Comparison of ENCODE assay signal across 8 cellular contexts in genomic region chr5:74684900-74685851, GRCh38. TPM values are rescaled to one million over a fixed set of nuclear protein-coding genes. Genes with fewer than 3 reads are reported as not detected.
A peak's percentile ranks its signal among the peaks of the same experiment; 100 is the strongest.
DNase-seq lines count a peak whose midpoint lies in the region; ATAC-seq and TF ChIP-seq lines count a peak whose summit lies in the region.

TSS of gene HEXB (plus strand) at chr5:74685233. CDS start at chr5:74685261, 28 bp downstream.

- H3K4me3 ChIP-seq in coronary artery: peak within 1 kb of the TSS; percentile 94

- H3K27ac Mint-ChIP-seq in activated CD4-positive, alpha-beta T cell treated with anti-CD3 and anti-CD28 coated beads, Interleukin-2, amount 10 ng/mL, durations not matched to agents 24 days and 14 days: peak within 1 kb of the TSS; percentile 83

- no peaks in the 10 kb centered on the region for H3K9me3 Mint-ChIP-seq in activated CD4-positive, alpha-beta T cell treated with anti-CD3 and anti-CD28 coated beads, Interleukin-2, amount 10 ng/mL, durations not matched to agents 24 days and 14 days

- H3K4me3 Mint-ChIP-seq in activated CD4-positive, alpha-beta T cell treated with anti-CD3 and anti-CD28 coated beads, Interleukin-2, amount 10 ng/mL, durations not matched to agents 24 days and 14 days: peak within 1 kb of the TSS; percentile 90

- peak within 1 kb of the TSS; percentile 73 to 93 for H3K27ac ChIP-seq in coronary artery

- H3K36me3 Mint-ChIP-seq in activated CD4-positive, alpha-beta T cell treated with anti-CD3 and anti-CD28 coated beads, Interleukin-2, amount 10 ng/mL, durations not matched to agents 24 days and 14 days (ENCODE audit: low read depth): peaks cover 18% of the 10 kb centered on the region

- ATAC-seq in GM18858 (IDR thresholded peaks at IDR 0.05; ENCODE audit: unreplicated experiment) (peak; percentile 60), HG03064 (IDR thresholded peaks at IDR 0.05; ENCODE audit: low read depth, unreplicated experiment) (peak; percentile 85), left colon (peak; percentile 95)

- H3K4me1 Mint-ChIP-seq in activated CD4-positive, alpha-beta T cell treated with anti-CD3 and anti-CD28 coated beads, Interleukin-2, amount 10 ng/mL, durations not matched to agents 24 days and 14 days: peaks cover 20% of the 10 kb centered on the region

- peaks cover 13% of the 10 kb centered on the region for H3K27me3 Mint-ChIP-seq in activated CD4-positive, alpha-beta T cell treated with anti-CD3 and anti-CD28 coated beads, Interleukin-2, amount 10 ng/mL, durations not matched to agents 24 days and 14 days

- intact Hi-C loops in activated CD4-positive, alpha-beta T cell treated with anti-CD3 and anti-CD28 coated beads, Interleukin-2, amount 10 ng/mL, durations not matched to agents 24 days and 14 days (cut with micrococcal nuclease): loop anchor here (1.0 to 5.0 kb wide), 3 partner anchors 82 to 1120 kb away; partner anchors contain the start of genes ANKRA2, GFM2, NSA2 and UTP15
- intact Hi-C loops in left colon (cut with DNase I, micrococcal nuclease): no loop called here

- DNase-seq in AG09319 (ENCODE audit: extremely low read depth, low read depth) (peak; percentile 42), NCI-H460 (ENCODE audit: extremely low read depth, low read depth) (peak; percentile 83), coronary artery (ENCODE audit: low spot score) (peak; percentile 91), left colon (peak; percentile 91 to 97)
- peak; percentile 96 for DNase-seq in activated CD4-positive, alpha-beta T cell treated with anti-CD3 and anti-CD28 coated beads, Interleukin-2, amount 10 ng/mL, durations not matched to agents 24 days and 14 days
- DNase-seq in stimulated activated CD4-positive, alpha-beta T cell treated with anti-CD3 and anti-CD28 coated beads, Interleukin-1b, Interleukin-23, amount 100 ng/mL, for 4 hours (ENCODE audit: low read depth in 2 of 2): peak; percentile 76 to 83

- TF ChIP-seq CTCF in AG09319 (IDR thresholded peaks at IDR 0.05; ENCODE audit: low read depth, low read length): no peak
- no peak for TF ChIP-seq CTCF in coronary artery (IDR thresholded peaks at IDR 0.05)

RNA-seq across cellular contexts. Expression of gene HEXB, which starts in this region (rescaled TPM):
- total RNA-seq in NCI-H460 (2014; rRNA removed; shearing (Covaris generic)): 294 and 304 TPM in 2 replicates
- 351 and 387 TPM in 2 replicates for polyA plus RNA-seq in NCI-H460 (2014; cell fraction: nucleus; rRNA removed)
- total RNA-seq in activated CD4-positive, alpha-beta T cell treated with anti-CD3 and anti-CD28 coated beads, Interleukin-2, amount 10 ng/mL, durations not matched to agents 24 days and 14 days: 60.7 and 61.2 TPM in 2 replicates
- 100 to 1,000 TPM; 153 to 216 TPM for total RNA-seq in left colon

Comparison
In these comparisons a context has a peak if more than half of its experiments do, and no peak if none do; other contexts are left out.
1. Peak in every context shown above with its lines: DNase-seq, ATAC-seq, H3K4me3 ChIP-seq and H3K27ac ChIP-seq.
2. DNase-seq: peak in every context shown above with its lines; median percentile 96 in activated CD4-positive, alpha-beta T cell treated with anti-CD3 and anti-CD28 coated beads, Interleukin-2, amount 10 ng/mL, durations not matched to agents 24 days and 14 days; 94 in left colon; 91 in coronary artery; 83 in NCI-H460; 80 in stimulated activated CD4-positive, alpha-beta T cell treated with anti-CD3 and anti-CD28 coated beads, Interleukin-1b, Interleukin-23, amount 100 ng/mL, for 4 hours; 42 in AG09319.